In the genomic region with DNA sequence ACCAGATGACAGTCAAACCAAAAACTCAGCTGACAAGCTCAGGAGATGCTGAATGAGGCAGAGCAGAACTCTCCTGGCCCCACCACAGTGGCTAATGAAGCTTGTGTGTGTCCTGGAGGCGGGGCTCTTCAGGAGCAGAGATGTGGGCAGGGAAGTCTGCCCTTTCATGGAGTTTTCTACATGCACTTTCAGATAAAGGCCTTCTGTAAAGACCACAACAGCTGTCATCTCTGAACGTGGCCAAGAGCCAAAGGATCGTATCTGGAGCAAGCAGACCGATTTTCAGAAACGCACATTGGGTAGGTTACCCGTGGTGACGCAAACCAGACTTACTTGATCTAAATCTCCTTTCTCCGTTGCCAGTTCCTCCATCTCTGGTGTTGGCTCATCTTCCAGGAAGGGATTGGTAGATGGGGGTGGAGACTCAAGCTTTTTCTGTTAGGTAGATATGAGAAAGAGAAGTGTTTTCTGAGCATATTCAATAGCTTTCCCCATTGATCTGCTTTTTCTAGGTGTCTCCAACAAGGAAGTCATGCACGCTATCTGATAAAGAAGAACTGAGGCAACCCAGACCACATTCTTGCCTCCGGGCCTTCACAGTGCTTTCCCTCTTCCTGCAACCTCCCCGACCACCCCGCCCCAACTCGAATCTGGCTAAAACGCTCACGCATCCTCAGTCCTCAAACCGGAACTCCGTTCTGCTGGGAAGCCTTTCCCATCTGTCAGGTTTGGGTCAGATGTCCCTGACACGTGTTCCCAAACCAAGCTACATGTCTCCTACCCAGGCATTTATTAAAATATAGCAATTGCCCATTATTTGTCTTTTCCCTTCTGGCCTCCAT, we compare ENCODE assay signal across 11 cellular contexts.
DNase-seq lines count a peak whose midpoint lies in the region; TF ChIP-seq lines count a peak whose summit lies in the region.
"Had no signal": no experiment of that assay in that cellular context is flagged by ENCODE, and none has a peak within 500 bp of the region (broad histone marks: within the 10 kb centered on the region; RNA-seq: fewer than 3 reads in every experiment).

No MANE protein-coding gene starts in this region.

- DNase-seq in BE2C (peak; percentile 85), NCI-H446 treated with DMSO at 0.1 percent for 48 hours (lab: John Stamatoyannopoulos, UW) (peak; percentile 47), non-pigmented ciliary epithelial cell (ENCODE audit: low read depth) (peak; percentile 63), GM10266 (ENCODE audit: extremely low spot score) (no peak), iPS-NIHi7 (ENCODE audit: extremely low spot score) (no peak), NCI-H1092 (lab: John Stamatoyannopoulos, UW) (no peak), ovary (no peak)
- DNase-seq: activated CD4-positive, alpha-beta T cell treated with anti-CD3 and anti-CD28 coated beads, Interleukin-2, amount 50 U/mL, for 4 hours; naive thymus-derived CD8-positive, alpha-beta T cell had no signal

- H3K36me3 ChIP-seq in BE2C = no peaks in the 10 kb centered on the region
- H3K36me3 ChIP-seq in duodenal mucosa (ENCODE audit: control insufficient read depth in 1 of 2, insufficient read depth in 2 of 2, low read length in 2 of 2) = peaks cover 16 to 45% of the 10 kb centered on the region in 2 donors
- H3K36me3 ChIP-seq in ovary = no peaks in the 10 kb centered on the region

- no peaks in the 10 kb centered on the region for H3K9me3 ChIP-seq in BE2C
- H3K9me3 ChIP-seq in duodenal mucosa (ENCODE audit: control insufficient read depth in 1 of 2, low read length in 2 of 2) = no peaks in the 10 kb centered on the region
- H3K9me3 ChIP-seq in ovary = no peaks in the 10 kb centered on the region

- no peak for TF ChIP-seq EP300 in ovary (IDR thresholded peaks at IDR 0.05)

- H3K27ac ChIP-seq in duodenal mucosa (ENCODE audit: low read depth, low read length) = peak overlapping the region; percentile 27
- H3K27ac ChIP-seq in ovary = no peak overlapping the region

- H3K4me1 ChIP-seq in BE2C = peaks cover 34% of the 10 kb centered on the region
- peaks cover 6 to 8% of the 10 kb centered on the region in 2 donors for H3K4me1 ChIP-seq in duodenal mucosa (ENCODE audit: control insufficient read depth in 1 of 2, insufficient read depth in 2 of 2, low read length in 2 of 2)
- no peaks in the 10 kb centered on the region for H3K4me1 ChIP-seq in ovary (ENCODE audit: insufficient read depth)

- no peak for TF ChIP-seq CTCF in BE2C (IDR thresholded peaks at IDR 0.05; ENCODE audit: low read depth, low read length)
- no peak for TF ChIP-seq CTCF in GM10266 (IDR thresholded peaks at IDR 0.05; ENCODE audit: control insufficient read depth, insufficient read depth, low read depth, missing control alignments)
- TF ChIP-seq CTCF in ovary (IDR thresholded peaks at IDR 0.05) = no peak

- H3K9ac ChIP-seq in duodenal mucosa (ENCODE audit: low read depth in 1 of 2, low read length in 2 of 2) = no peak overlapping the region

- no peak for TF ChIP-seq POLR2A in ovary (IDR thresholded peaks at IDR 0.05)

- no peaks in the 10 kb centered on the region for H3K27me3 ChIP-seq in BE2C
- H3K27me3 ChIP-seq in duodenal mucosa (ENCODE audit: control insufficient read depth in 1 of 2, insufficient read depth in 2 of 2, low read length in 2 of 2) = no peaks in the 10 kb centered on the region
- no peaks in the 10 kb centered on the region for H3K27me3 ChIP-seq in ovary

- WGBS in ovary, 3 donors = 66 to 75% (median 68%) methylated on average over 18 of the region's 18 CpGs

- H3K4me3 ChIP-seq in BE2C (ENCODE audit: low read depth, low read length) = peak overlapping the region; percentile 24; the same call in 1 of the 2 replicates
- H3K4me3 ChIP-seq in duodenal mucosa (ENCODE audit: low read depth in 1 of 2, low read length in 2 of 2) = no peak overlapping the region
- no peak overlapping the region for H3K4me3 ChIP-seq in ovary
- H3K4me3 ChIP-seq: GM12878 had no signal

- intact Hi-C loops in ovary (cut with DNase I) = no loop called here

Comparison
In these comparisons a context has a peak if more than half of its experiments do, and no peak if none do; other contexts are left out.
1. DNase-seq: peak in BE2C (single experiment), NCI-H446 treated with DMSO at 0.1 percent for 48 hours (single experiment) and non-pigmented ciliary epithelial cell (single experiment); none in GM10266 (single experiment), iPS-NIHi7 (single experiment), NCI-H1092 (single experiment) and ovary (0 of 5).